ENCODE assay signal across 8 cellular contexts in genomic region chr6:170292778-170293164, GRCh38. TPM values are rescaled to one million over a fixed set of nuclear protein-coding genes. Genes with fewer than 3 reads are reported as not detected.
DNase-seq lines count a peak whose midpoint lies in the region; ATAC-seq and TF ChIP-seq lines count a peak whose summit lies in the region.

No MANE protein-coding gene starts in this region.

- peak; percentile 32 for DNase-seq in activated T-cell treated with anti-CD3 and anti-CD28 coated beads, Interleukin-2, amount 50 U/mL, for 24 hours
- DNase-seq in activated T-cell treated with anti-CD3 and anti-CD28 coated beads for 4 hours, result no peak
- peak in 1 of 2 donors; percentile 33 for DNase-seq in foreskin keratinocyte
- DNase-seq in superior temporal gyrus (ENCODE audit: extremely low spot score), result peak; percentile 77
- no peak for DNase-seq in activated T-helper 2 cell treated with anti-CD3 and anti-CD28 coated beads, Interferon-gamma antibody, Interleukin-2, Interleukin-4, amounts not matched to agents 10 μg/mL and 5 μg/mL and 100 μg/mL, durations not matched to agents 14 hours and 24 hours and 36 hours (ENCODE audit: low spot score)
- no peak for DNase-seq in NK-92 (lab: John Stamatoyannopoulos, UW; ENCODE audit: unreplicated experiment)

- no peaks in the 10 kb centered on the region for H3K9me3 Mint-ChIP-seq in activated T-cell treated with anti-CD3 and anti-CD28 coated beads, Interleukin-2, amount 50 U/mL, for 24 hours
- no peaks in the 10 kb centered on the region for H3K9me3 Mint-ChIP-seq in activated T-helper 2 cell treated with anti-CD3 and anti-CD28 coated beads, Interferon-gamma antibody, Interleukin-2, Interleukin-4, amounts not matched to agents 10 μg/mL and 5 μg/mL and 100 μg/mL, durations not matched to agents 14 hours and 24 hours and 36 hours

- peak overlapping the region; percentile 72 for H3K4me3 Mint-ChIP-seq in activated T-cell treated with anti-CD3 and anti-CD28 coated beads, Interleukin-2, amount 50 U/mL, for 24 hours
- no peak overlapping the region for H3K4me3 Mint-ChIP-seq in activated T-helper 2 cell treated with anti-CD3 and anti-CD28 coated beads, Interferon-gamma antibody, Interleukin-2, Interleukin-4, amounts not matched to agents 10 μg/mL and 5 μg/mL and 100 μg/mL, durations not matched to agents 14 hours and 24 hours and 36 hours (ENCODE audit: low read depth)

- peak overlapping the region; percentile 28; the same call in 1 of the 2 replicates for H3K4me2 ChIP-seq in OCI-LY3 (ENCODE audit: low read length)

- peaks cover 74% of the 10 kb centered on the region for H3K27me3 Mint-ChIP-seq in activated T-cell treated with anti-CD3 and anti-CD28 coated beads, Interleukin-2, amount 50 U/mL, for 24 hours
- H3K27me3 Mint-ChIP-seq in activated T-helper 2 cell treated with anti-CD3 and anti-CD28 coated beads, Interferon-gamma antibody, Interleukin-2, Interleukin-4, amounts not matched to agents 10 μg/mL and 5 μg/mL and 100 μg/mL, durations not matched to agents 14 hours and 24 hours and 36 hours (ENCODE audit: low read depth), result peaks cover 63% of the 10 kb centered on the region

- H3K9me3 ChIP-seq in OCI-LY3 (ENCODE audit: insufficient read depth, low read length), result no peaks in the 10 kb centered on the region

- H3K36me3 Mint-ChIP-seq in activated T-cell treated with anti-CD3 and anti-CD28 coated beads, Interleukin-2, amount 50 U/mL, for 24 hours (ENCODE audit: low read depth), result no peaks in the 10 kb centered on the region
- peaks cover 3% of the 10 kb centered on the region for H3K36me3 Mint-ChIP-seq in activated T-helper 2 cell treated with anti-CD3 and anti-CD28 coated beads, Interferon-gamma antibody, Interleukin-2, Interleukin-4, amounts not matched to agents 10 μg/mL and 5 μg/mL and 100 μg/mL, durations not matched to agents 14 hours and 24 hours and 36 hours (ENCODE audit: low read depth)

- no peak overlapping the region for H3K4me3 ChIP-seq in OCI-LY3 (ENCODE audit: low read length)

- intact Hi-C loops in activated T-helper 2 cell treated with anti-CD3 and anti-CD28 coated beads, Interferon-gamma antibody, Interleukin-2, Interleukin-4, amounts not matched to agents 10 μg/mL and 5 μg/mL and 100 μg/mL, durations not matched to agents 14 hours and 24 hours and 36 hours (cut with micrococcal nuclease), result loop anchor here (2.0 to 10.0 kb wide), 6 partner anchors 205 to 1040 kb away; partner anchors contain the start of genes PHF10 and THBS2

- ATAC-seq in foreskin keratinocyte (no peak), GM18498 (IDR thresholded peaks at IDR 0.05; ENCODE audit: unreplicated experiment) (no peak)

- no peak overlapping the region for H3K27ac Mint-ChIP-seq in activated T-cell treated with anti-CD3 and anti-CD28 coated beads, Interleukin-2, amount 50 U/mL, for 24 hours
- no peak overlapping the region for H3K27ac Mint-ChIP-seq in activated T-helper 2 cell treated with anti-CD3 and anti-CD28 coated beads, Interferon-gamma antibody, Interleukin-2, Interleukin-4, amounts not matched to agents 10 μg/mL and 5 μg/mL and 100 μg/mL, durations not matched to agents 14 hours and 24 hours and 36 hours

- peaks cover 50% of the 10 kb centered on the region for H3K4me1 Mint-ChIP-seq in activated T-cell treated with anti-CD3 and anti-CD28 coated beads, Interleukin-2, amount 50 U/mL, for 24 hours (ENCODE audit: low read depth)
- peaks cover 25% of the 10 kb centered on the region for H3K4me1 Mint-ChIP-seq in activated T-helper 2 cell treated with anti-CD3 and anti-CD28 coated beads, Interferon-gamma antibody, Interleukin-2, Interleukin-4, amounts not matched to agents 10 μg/mL and 5 μg/mL and 100 μg/mL, durations not matched to agents 14 hours and 24 hours and 36 hours (ENCODE audit: low read depth)

- peaks cover 8% of the 10 kb centered on the region; the same call in 1 of the 2 replicates for H3K27me3 ChIP-seq in OCI-LY3 (ENCODE audit: low read depth, low read length)
- H3K27me3 ChIP-seq in foreskin keratinocyte, result peaks cover 49% of the 10 kb centered on the region

- H3K4me1 ChIP-seq in OCI-LY3 (ENCODE audit: low read length) (no peaks in the 10 kb centered on the region), foreskin keratinocyte (peaks cover 9% of the 10 kb centered on the region)

- H3K9ac ChIP-seq in OCI-LY3 (ENCODE audit: low read length), result no peak overlapping the region

- H2AFZ ChIP-seq in OCI-LY3 (ENCODE audit: low read depth, low read length), result no peak overlapping the region

- no peaks in the 10 kb centered on the region for H3K79me2 ChIP-seq in OCI-LY3 (ENCODE audit: low read length)

- no peaks in the 10 kb centered on the region for H3K36me3 ChIP-seq in OCI-LY3 (replicated peaks; ENCODE audit: low read depth, low read length)

- H3K27ac ChIP-seq in OCI-LY3 (ENCODE audit: low read length) (no peak overlapping the region), foreskin keratinocyte (no peak overlapping the region)

- TF ChIP-seq CTCF in OCI-LY3 (IDR thresholded peaks at IDR 0.05; ENCODE audit: low read depth, low read length), result no peak
- TF ChIP-seq CTCF in foreskin keratinocyte (conservative IDR thresholded peaks at IDR 0.05), result peak; percentile 60

- H4K20me1 ChIP-seq in OCI-LY3 (ENCODE audit: insufficient read depth, low read length), result no peaks in the 10 kb centered on the region

RNA-seq across cellular contexts. Expression of gene DLL1, which starts 1.9 kb away (rescaled TPM):
- 12.0 and 18.8 TPM in 2 replicates for total RNA-seq in foreskin keratinocyte
- polyA plus RNA-seq in foreskin keratinocyte, result 5.8 and 11.3 TPM in 2 replicates
- total RNA-seq in activated T-helper 2 cell treated with anti-CD3 and anti-CD28 coated beads, Interferon-gamma antibody, Interleukin-2, Interleukin-4, amounts not matched to agents 10 μg/mL and 5 μg/mL and 100 μg/mL, durations not matched to agents 14 hours and 24 hours and 36 hours, result not detected in 2 replicates

RNA-seq across cellular contexts. Expression of gene FAM120B, which starts 13.8 kb away (rescaled TPM):
- 21.6 and 21.7 TPM in 2 replicates for total RNA-seq in foreskin keratinocyte
- polyA plus RNA-seq in foreskin keratinocyte, result 11.8 and 12.4 TPM in 2 replicates
- 19.6 and 21.8 TPM in 2 replicates for total RNA-seq in activated T-helper 2 cell treated with anti-CD3 and anti-CD28 coated beads, Interferon-gamma antibody, Interleukin-2, Interleukin-4, amounts not matched to agents 10 μg/mL and 5 μg/mL and 100 μg/mL, durations not matched to agents 14 hours and 24 hours and 36 hours

Comparison
In these comparisons a context has a peak if more than half of its experiments do, and no peak if none do; other contexts are left out.
1. DNase-seq: peak in activated T-cell treated with anti-CD3 and anti-CD28 coated beads, Interleukin-2, amount 50 U/mL, for 24 hours (single experiment) and superior temporal gyrus (single experiment); none in activated T-cell treated with anti-CD3 and anti-CD28 coated beads for 4 hours (single experiment), activated T-helper 2 cell treated with anti-CD3 and anti-CD28 coated beads, Interferon-gamma antibody, Interleukin-2, Interleukin-4, amounts not matched to agents 10 μg/mL and 5 μg/mL and 100 μg/mL, durations not matched to agents 14 hours and 24 hours and 36 hours (single experiment) and NK-92 (single experiment).
2. RNA of gene DLL1, which starts 1.9 kb away (total RNA-seq): 12.0 to 18.8 TPM in foreskin keratinocyte; not detected in activated T-helper 2 cell treated with anti-CD3 and anti-CD28 coated beads, Interferon-gamma antibody, Interleukin-2, Interleukin-4, amounts not matched to agents 10 μg/mL and 5 μg/mL and 100 μg/mL, durations not matched to agents 14 hours and 24 hours and 36 hours; every median in the first group is over 10 times any median in the second.